In the genomic region with DNA sequence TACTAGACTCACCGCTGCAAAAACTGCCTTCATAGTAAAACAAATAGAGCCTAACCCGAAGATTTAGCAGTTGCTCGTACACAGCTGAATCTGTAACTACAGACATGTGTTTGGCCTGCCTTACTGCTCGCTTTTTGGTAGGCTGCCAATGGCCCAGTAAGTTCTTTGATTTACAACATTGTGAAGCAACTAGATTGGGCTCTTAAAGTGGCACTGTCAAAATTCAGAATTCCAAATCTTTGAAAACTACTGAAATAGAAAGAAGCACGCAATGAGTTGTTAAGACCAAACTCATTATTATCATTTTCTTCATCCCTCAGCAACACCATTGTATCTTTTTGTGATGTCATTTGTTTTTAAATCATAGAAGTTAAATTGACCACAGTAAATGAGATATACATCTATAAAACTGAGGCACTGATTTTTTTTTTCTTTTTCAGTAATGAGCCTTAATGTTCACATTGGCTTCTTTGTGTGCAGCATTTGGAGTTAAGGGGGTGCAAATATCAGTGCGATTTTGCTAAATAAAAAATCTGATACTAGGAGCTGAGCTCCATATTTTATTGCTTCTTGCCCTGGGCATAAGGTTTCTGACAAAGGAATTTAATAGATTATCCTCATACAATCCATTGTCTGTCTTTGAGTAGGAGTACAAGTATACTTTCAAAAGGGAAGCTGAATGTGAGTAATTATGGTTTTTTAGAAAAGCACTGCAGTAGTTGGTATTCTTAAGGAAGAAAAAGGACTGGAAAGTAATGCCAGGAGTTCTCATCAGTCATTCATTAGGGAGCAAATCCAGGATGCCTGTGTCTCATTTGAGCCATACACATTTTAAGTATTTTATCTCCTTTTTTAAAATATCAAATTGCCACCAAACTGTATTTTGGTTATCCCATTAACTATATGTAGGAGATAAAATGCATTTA, we compare ENCODE assay signal across 8 cellular contexts.
DNase-seq lines count a peak whose midpoint lies in the region; ATAC-seq and TF ChIP-seq lines count a peak whose summit lies in the region.

No MANE protein-coding gene starts in this region.

- H3K27me3 ChIP-seq in foreskin keratinocyte (no peaks in the 10 kb centered on the region), rectal smooth muscle tissue (ENCODE audit: control insufficient read depth, insufficient read depth, low read length) (no peaks in the 10 kb centered on the region)

- H3K27ac ChIP-seq in RWPE1 (peak overlapping the region; percentile 87), foreskin keratinocyte (no peak overlapping the region), rectal smooth muscle tissue (ENCODE audit: low read depth, low read length) (peak overlapping the region; percentile 54)

- H3K9me3 Mint-ChIP-seq in activated T-cell treated with anti-CD3 and anti-CD28 coated beads, Interleukin-2, amount 50 U/mL, for 72 hours = no peaks in the 10 kb centered on the region

- CTCF ChIA-PET in RWPE1 (lab: Yijun Ruan, JAX) = no interaction called here

- H3K9ac ChIP-seq in rectal smooth muscle tissue (ENCODE audit: low read length) = no peak overlapping the region

- H3K4me1 ChIP-seq in foreskin keratinocyte (peaks cover 53% of the 10 kb centered on the region), rectal smooth muscle tissue (ENCODE audit: control insufficient read depth, insufficient read depth, low read length) (peaks cover 21% of the 10 kb centered on the region)

- H3K27me3 Mint-ChIP-seq in activated T-cell treated with anti-CD3 and anti-CD28 coated beads, Interleukin-2, amount 50 U/mL, for 72 hours (ENCODE audit: low read depth) = peaks cover 6% of the 10 kb centered on the region

- H3K4me1 Mint-ChIP-seq in activated T-cell treated with anti-CD3 and anti-CD28 coated beads, Interleukin-2, amount 50 U/mL, for 72 hours (ENCODE audit: low read depth) = no peaks in the 10 kb centered on the region

- DNase-seq in Daoy (ENCODE audit: low read depth) (peak; percentile 69), RWPE1 (ENCODE audit: low spot score) (no peak), foreskin keratinocyte (peak in 1 of 2 donors; percentile 62)
- no peak for DNase-seq in activated T-cell treated with anti-CD3 and anti-CD28 coated beads, Interleukin-2, amount 50 U/mL, for 72 hours
- DNase-seq in effector CD8-positive, alpha-beta T cell (lab: John Stamatoyannopoulos, UW) = no peak

- POLR2A ChIA-PET in RWPE1 (lab: Yijun Ruan, JAX; ENCODE audit: low non-redundant PET) = no interaction called here

- H3K27ac Mint-ChIP-seq in activated T-cell treated with anti-CD3 and anti-CD28 coated beads, Interleukin-2, amount 50 U/mL, for 72 hours = no peak overlapping the region

- ATAC-seq in foreskin keratinocyte (peak; percentile 41), HG03196 (IDR thresholded peaks at IDR 0.05; ENCODE audit: unreplicated experiment) (no peak), HG03045 (IDR thresholded peaks at IDR 0.05; ENCODE audit: unreplicated experiment) (no peak)
- ATAC-seq in activated T-cell treated with anti-CD3 and anti-CD28 coated beads, Interleukin-2, amount 50 U/mL, for 72 hours (replicated peaks in 1 of 2) = no peak

- no peaks in the 10 kb centered on the region for H3K36me3 Mint-ChIP-seq in activated T-cell treated with anti-CD3 and anti-CD28 coated beads, Interleukin-2, amount 50 U/mL, for 72 hours (ENCODE audit: insufficient read depth in 2 of 2)

- no peaks in the 10 kb centered on the region for H3K36me3 ChIP-seq in rectal smooth muscle tissue (ENCODE audit: control insufficient read depth, insufficient read depth, low read length)

- H3K4me3 ChIP-seq in rectal smooth muscle tissue (ENCODE audit: low read length) = no peak overlapping the region

- H3K4me3 Mint-ChIP-seq in activated T-cell treated with anti-CD3 and anti-CD28 coated beads, Interleukin-2, amount 50 U/mL, for 72 hours = no peak overlapping the region

- TF ChIP-seq CTCF in RWPE1 (conservative IDR thresholded peaks at IDR 0.05; ENCODE audit: low read depth) (no peak), foreskin keratinocyte (conservative IDR thresholded peaks at IDR 0.05) (no peak)
